In genomic region chr7:1708640-1709249, GRCh38 we compare ENCODE assay signal across 14 cellular contexts. TPM values are rescaled to one million over a fixed set of nuclear protein-coding genes. Genes with fewer than 3 reads are reported as not detected.
"Had no signal": no experiment of that assay in that cellular context is flagged by ENCODE, and none has a peak within 500 bp of the region (broad histone marks: within the 10 kb centered on the region; RNA-seq: fewer than 3 reads in every experiment).

No MANE protein-coding gene starts in this region.

- DNase-seq: activated CD4-positive, alpha-beta T cell treated with anti-CD3 and anti-CD28 coated beads, Interleukin-2, amount 10 ng/mL, durations not matched to agents 7 days and 5 days; activated gamma-delta T cell treated with Interleukin-2 at 50 U/mL for 16 hours; central memory CD4-positive, alpha-beta T cell; effector memory CD8-positive, alpha-beta T cell; naive thymus-derived CD4-positive, alpha-beta T cell; right cardiac atrium; stimulated activated CD4-positive, alpha-beta T cell treated with anti-CD3 and anti-CD28 coated beads, Interleukin-2, amount 100 ng/mL, for 24 hours; stimulated activated naive CD4-positive, alpha-beta T cell; substantia nigra; T1000 had no signal

- H3K4me1 Mint-ChIP-seq: activated CD4-positive, alpha-beta T cell treated with anti-CD3 and anti-CD28 coated beads, Interleukin-2, amount 10 ng/mL, durations not matched to agents 7 days and 5 days; T-cell had no signal

- H3K36me3 Mint-ChIP-seq: naive thymus-derived CD4-positive, alpha-beta T cell; T-cell had no signal

- ATAC-seq: effector memory CD8-positive, alpha-beta T cell; naive thymus-derived CD4-positive, alpha-beta T cell; right cardiac atrium; T-cell; WTC11 had no signal

- H3K4me3 Mint-ChIP-seq: activated CD4-positive, alpha-beta T cell treated with anti-CD3 and anti-CD28 coated beads, Interleukin-2, amount 10 ng/mL, durations not matched to agents 7 days and 5 days; effector memory CD8-positive, alpha-beta T cell; naive thymus-derived CD4-positive, alpha-beta T cell; T-cell; type B pancreatic cell; WTC11 had no signal

- H3K27ac Mint-ChIP-seq: activated CD4-positive, alpha-beta T cell treated with anti-CD3 and anti-CD28 coated beads, Interleukin-2, amount 10 ng/mL, durations not matched to agents 7 days and 5 days; effector memory CD8-positive, alpha-beta T cell; naive thymus-derived CD4-positive, alpha-beta T cell; T-cell; type B pancreatic cell; WTC11 had no signal

- H3K9me3 Mint-ChIP-seq: type B pancreatic cell had no signal

- H3K27me3 Mint-ChIP-seq: activated CD4-positive, alpha-beta T cell treated with anti-CD3 and anti-CD28 coated beads, Interleukin-2, amount 10 ng/mL, durations not matched to agents 7 days and 5 days had no signal

- H3K4me3 ChIP-seq: lung had no signal

RNA-seq across cellular contexts. Expression of gene ELFN1, which starts 38.7 kb away (rescaled TPM):
- polyA plus RNA-seq: naive thymus-derived CD4-positive, alpha-beta T cell had no signal
